1 cellular context compared by ENCODE assay signal in the genomic region with DNA sequence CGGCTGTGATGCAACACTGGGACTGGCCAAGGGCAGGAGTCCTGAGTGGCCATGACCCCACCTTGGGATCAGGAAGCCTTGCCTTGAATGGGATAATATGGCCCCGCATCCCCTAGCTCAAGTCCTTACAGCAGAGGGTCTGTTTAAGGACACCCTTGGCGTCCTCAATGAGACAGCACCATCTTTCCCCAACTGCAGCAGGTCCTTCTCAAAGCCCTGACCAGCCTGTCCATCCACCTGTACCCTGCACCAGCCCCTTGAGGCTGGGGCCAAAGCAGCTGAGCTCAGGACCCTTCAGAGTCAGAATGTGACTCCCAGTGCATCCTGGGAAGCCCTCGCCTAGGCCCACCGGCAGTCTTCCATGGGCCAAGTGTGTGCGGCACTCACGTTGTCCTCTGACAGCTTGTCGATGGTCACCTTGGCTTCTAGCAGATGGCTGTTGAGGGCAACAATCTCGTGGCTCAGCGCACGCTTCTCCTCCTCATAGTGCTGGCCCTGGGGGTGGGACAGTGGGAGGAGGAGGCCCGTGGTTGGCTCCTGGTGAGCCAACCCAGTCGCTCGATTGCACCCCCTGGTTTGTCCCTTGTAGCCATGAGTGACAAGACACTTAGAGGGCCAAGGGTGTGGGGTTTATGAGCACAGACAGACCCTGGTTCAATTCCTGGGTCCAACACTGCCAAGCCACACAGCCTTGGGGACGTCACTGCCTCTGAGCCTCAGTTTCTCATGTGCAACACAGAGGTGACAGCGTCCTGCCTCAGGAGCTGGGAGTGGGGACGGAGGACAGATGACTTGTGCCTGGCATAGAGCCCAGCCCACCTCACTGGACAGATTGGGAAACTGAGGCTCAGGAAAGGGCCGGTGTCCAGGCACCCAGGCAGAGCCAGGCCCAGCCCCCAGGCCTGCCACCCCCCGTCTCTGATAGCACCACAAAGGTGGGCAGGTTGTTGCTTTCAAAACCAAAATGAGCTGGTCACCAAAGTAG.
TF ChIP-seq lines count a peak whose summit lies in the region.

No MANE protein-coding gene starts in this region.

TF ChIP-seq in IMR-90, 13 proteins besides CTCF, POLR2A, EP300 and RAD21:
- TF ChIP-seq MAZ (IDR thresholded peaks at IDR 0.05; ENCODE audit: borderline replicate concordance, low read depth, low read length) (no peak), USF2 (IDR thresholded peaks at IDR 0.05; ENCODE audit: low read depth, low read length) (no peak), CHD1 (IDR thresholded peaks at IDR 0.05; ENCODE audit: low read depth, low read length) (no peak), MXI1 (IDR thresholded peaks at IDR 0.05; ENCODE audit: borderline replicate concordance, low read depth, low read length) (no peak), RCOR1 (IDR thresholded peaks at IDR 0.05; ENCODE audit: insufficient replicate concordance, low read length) (no peak), BHLHE40 (IDR thresholded peaks at IDR 0.05; ENCODE audit: low read depth, low read length) (no peak), RFX5 (IDR thresholded peaks at IDR 0.05; ENCODE audit: low read depth, low read length) (no peak), ELK1 (IDR thresholded peaks at IDR 0.05; ENCODE audit: borderline replicate concordance, low read depth, low read length) (no peak), FOS (IDR thresholded peaks at IDR 0.05; ENCODE audit: low read depth, low read length) (no peak), CEBPB (IDR thresholded peaks at IDR 0.05; ENCODE audit: low read depth, low read length) (no peak)
